8 cellular contexts compared by ENCODE assay signal in the genomic region with DNA sequence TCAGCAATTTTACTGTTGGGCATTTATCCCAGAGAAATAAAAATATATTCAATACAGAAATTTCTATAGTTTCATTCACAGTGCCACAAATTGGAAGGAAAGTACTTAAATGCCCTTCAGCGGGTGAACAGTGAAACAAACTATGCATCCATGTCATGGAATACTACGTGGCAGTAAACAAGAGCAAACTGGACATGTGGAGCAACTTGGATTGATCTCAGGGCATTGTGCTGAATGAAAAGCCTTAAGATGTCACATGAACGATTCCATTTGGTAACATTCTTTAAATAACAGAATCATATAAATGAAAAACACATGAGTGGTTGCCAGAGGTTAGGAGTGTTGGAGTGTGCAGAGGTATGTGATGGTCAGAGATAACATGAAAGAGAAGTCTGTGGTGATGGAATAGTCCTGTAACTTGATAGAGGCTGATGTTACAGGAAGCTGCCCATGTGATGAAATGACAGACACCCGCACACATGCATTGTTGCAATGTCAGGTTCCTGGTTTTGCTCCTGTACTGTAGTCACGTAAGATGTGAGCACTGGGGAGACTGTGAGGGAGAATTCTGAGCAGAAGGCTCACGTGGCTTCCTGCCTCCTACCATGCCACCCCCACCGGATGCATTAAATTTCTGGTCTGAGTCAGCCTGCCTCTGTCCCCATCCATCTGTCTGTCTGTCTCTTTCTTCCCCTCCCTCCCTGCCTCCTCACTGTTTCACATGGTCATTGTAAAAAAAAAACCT.
DNase-seq lines count a peak whose midpoint lies in the region; ATAC-seq, FAIRE-seq and TF ChIP-seq lines count a peak whose summit lies in the region.
"Not testable (repeated sequence)": the region's sequence is repeated elsewhere in the genome, so short reads cannot be mapped to it uniquely, and the experiment has no call there.

No MANE protein-coding gene starts in this region.

- ATAC-seq in GM19468 (IDR thresholded peaks at IDR 0.05; ENCODE audit: extremely low read depth, unreplicated experiment) (peak; percentile 81), HG03097 (IDR thresholded peaks at IDR 0.05; ENCODE audit: low FRiP score, unreplicated experiment) (peak; percentile 95)

- TF ChIP-seq CTCF in bronchial epithelial cell (IDR thresholded peaks at IDR 0.05; ENCODE audit: insufficient read depth, low read length, severe bottlenecking) = not testable (repeated sequence)

- H3K36me3 ChIP-seq in CD8-positive, alpha-beta memory T cell (ENCODE audit: insufficient read depth, low read length); bronchial epithelial cell (ENCODE audit: control insufficient read depth, insufficient read depth, low read length): not testable (repeated sequence)

- peak overlapping the region in 6 of 7 donors; percentile 57 to 79 (median 68) for H3K4me3 Mint-ChIP-seq in CD8-positive, alpha-beta memory T cell
- H3K4me3 Mint-ChIP-seq in activated CD4-positive, alpha-beta T cell treated with anti-CD3 and anti-CD28 coated beads, Interleukin-2, amount 10 ng/mL, durations not matched to agents 7 days and 5 days = peak overlapping the region; percentile 60

- H3K4me3 ChIP-seq in CD8-positive, alpha-beta memory T cell (ENCODE audit: low read length); bronchial epithelial cell (ENCODE audit: low read depth, low read length): not testable (repeated sequence)

- CTCF ChIA-PET in CD8-positive, alpha-beta memory T cell (lab: Charles Lee); activated CD4-positive, alpha-beta T cell treated with anti-CD3 and anti-CD28 coated beads, Interleukin-2, amount 10 ng/mL, durations not matched to agents 7 days and 5 days (lab: Charles Lee): not testable (repeated sequence)

- not testable (repeated sequence) for H3K9me3 ChIP-seq in CD8-positive, alpha-beta memory T cell (ENCODE audit: low read length)

- not testable (repeated sequence) for H3K27me3 Mint-ChIP-seq in CD8-positive, alpha-beta memory T cell; activated CD4-positive, alpha-beta T cell treated with anti-CD3 and anti-CD28 coated beads, Interleukin-2, amount 10 ng/mL, durations not matched to agents 7 days and 5 days

- POLR2A ChIA-PET in CD8-positive, alpha-beta memory T cell (lab: Charles Lee); activated CD4-positive, alpha-beta T cell treated with anti-CD3 and anti-CD28 coated beads, Interleukin-2, amount 10 ng/mL, durations not matched to agents 7 days and 5 days (lab: Charles Lee): not testable (repeated sequence)

- H3K9me3 Mint-ChIP-seq in CD8-positive, alpha-beta memory T cell; activated CD4-positive, alpha-beta T cell treated with anti-CD3 and anti-CD28 coated beads, Interleukin-2, amount 10 ng/mL, durations not matched to agents 7 days and 5 days: not testable (repeated sequence)

- FAIRE-seq in bronchial epithelial cell (lab: Jason Lieb, UNC) = not testable (repeated sequence)

- not testable (repeated sequence) for H3K27me3 ChIP-seq in CD8-positive, alpha-beta memory T cell (ENCODE audit: insufficient read depth, low read length, poor library complexity, severe bottlenecking); bronchial epithelial cell (ENCODE audit: control insufficient read depth, insufficient read depth, low read length)

- peak in 4 of 5 donors; percentile 11 to 55 (median 22) for DNase-seq in CD8-positive, alpha-beta memory T cell
- peak; percentile 80 for DNase-seq in NOMO-1 treated with dmso at 0.1 percent for 144 hours (lab: John Stamatoyannopoulos, UW; ENCODE audit: unreplicated experiment)
- DNase-seq in activated CD4-positive, alpha-beta T cell treated with anti-CD3 and anti-CD28 coated beads, Interleukin-2, amount 10 ng/mL, durations not matched to agents 7 days and 5 days = peak; percentile 68
- peak; percentile 84 for DNase-seq in bronchial epithelial cell (ENCODE audit: low read depth)
- DNase-seq in kidney glomerular epithelial cell (lab: John Stamatoyannopoulos, UW) = peak; percentile 56
- peak; percentile 20 for DNase-seq in stimulated activated CD4-positive, alpha-beta T cell treated with anti-CD3 and anti-CD28 coated beads, Interleukin-4, amount 100 ng/mL, for 1 hour

- H3K4me1 Mint-ChIP-seq in CD8-positive, alpha-beta memory T cell = peaks cover 43 to 57% (median 49%) of the 10 kb centered on the region in 3 donors
- peaks cover 49% of the 10 kb centered on the region for H3K4me1 Mint-ChIP-seq in activated CD4-positive, alpha-beta T cell treated with anti-CD3 and anti-CD28 coated beads, Interleukin-2, amount 10 ng/mL, durations not matched to agents 7 days and 5 days

- not testable (repeated sequence) for H3K36me3 Mint-ChIP-seq in CD8-positive, alpha-beta memory T cell; activated CD4-positive, alpha-beta T cell treated with anti-CD3 and anti-CD28 coated beads, Interleukin-2, amount 10 ng/mL, durations not matched to agents 7 days and 5 days (ENCODE audit: low read depth)

- H3K27ac ChIP-seq in CD8-positive, alpha-beta memory T cell (ENCODE audit: low read depth, low read length) = not testable (repeated sequence)

- H3K27ac Mint-ChIP-seq in CD8-positive, alpha-beta memory T cell = peak overlapping the region; percentile 50 to 91 (median 84)
- peak overlapping the region; percentile 91 for H3K27ac Mint-ChIP-seq in activated CD4-positive, alpha-beta T cell treated with anti-CD3 and anti-CD28 coated beads, Interleukin-2, amount 10 ng/mL, durations not matched to agents 7 days and 5 days

- peaks cover 15% of the 10 kb centered on the region for H3K4me1 ChIP-seq in CD8-positive, alpha-beta memory T cell (ENCODE audit: insufficient read depth, low read length)

Comparison
In these comparisons a context has a peak if more than half of its experiments do, and no peak if none do; other contexts are left out.
1. DNase-seq: peak in every context shown above with its lines; median percentile 84 in bronchial epithelial cell; 80 in NOMO-1 treated with dmso at 0.1 percent for 144 hours; 68 in activated CD4-positive, alpha-beta T cell treated with anti-CD3 and anti-CD28 coated beads, Interleukin-2, amount 10 ng/mL, durations not matched to agents 7 days and 5 days; 56 in kidney glomerular epithelial cell; 22 in CD8-positive, alpha-beta memory T cell; 20 in stimulated activated CD4-positive, alpha-beta T cell treated with anti-CD3 and anti-CD28 coated beads, Interleukin-4, amount 100 ng/mL, for 1 hour.